24 cellular contexts compared by ENCODE assay signal in genomic region chr3:16088496-16088895, GRCh38.
DNase-seq lines count a peak whose midpoint lies in the region; ATAC-seq and TF ChIP-seq lines count a peak whose summit lies in the region.
"Had no signal": no experiment of that assay in that cellular context is flagged by ENCODE, and none has a peak within 500 bp of the region (broad histone marks: within the 10 kb centered on the region; RNA-seq: fewer than 3 reads in every experiment).

No MANE protein-coding gene starts in this region.

- H3K4me2 ChIP-seq in mammary epithelial cell (ENCODE audit: insufficient read depth, low read depth, low read length): no peak overlapping the region

- no peak for DNase-seq in activated CD4-positive, alpha-beta T cell treated with anti-CD3 and anti-CD28 coated beads for 36 hours
- no peak for DNase-seq in activated CD4-positive, alpha-beta T cell treated with anti-CD3 and anti-CD28 coated beads, Interleukin-2, amount 50 U/mL, for 1 hour
- DNase-seq in mammary epithelial cell (peak; percentile 38), foreskin keratinocyte (peak in 1 of 2 donors; percentile 17), NCI-H345 treated with DMSO at 0.1 percent for 48 hours (lab: John Stamatoyannopoulos, UW; ENCODE audit: unreplicated experiment) (no peak)
- DNase-seq in stimulated activated CD4-positive, alpha-beta T cell treated with anti-CD3 and anti-CD28 coated beads, Interleukin-1b, Interleukin-23, amount 100 ng/mL, for 48 hours: no peak
- no peak for DNase-seq in activated naive CD4-positive, alpha-beta T cell treated with anti-CD3 and anti-CD28 coated beads, Interleukin-2, amount 50 U/mL, for 16 hours
- DNase-seq: AML-193; C1 segment of cervical spinal cord; CD8-positive, alpha-beta T cell; GOT3; Karpas-422; MM.1S; NCI-H1092 treated with DMSO at 0.1 percent for 48 hours; NCI-H1436 treated with DMSO at 0.1 percent for 48 hours; NCI-H1930; NCI-H226; NCI-H524; NCI-H82; Peyer's patch had no signal

- H3K4me1 ChIP-seq in mammary epithelial cell (ENCODE audit: insufficient read depth, low read length) (peaks cover 19% of the 10 kb centered on the region), foreskin keratinocyte (peaks cover 23% of the 10 kb centered on the region)

- no peak overlapping the region for H3K27ac Mint-ChIP-seq in activated CD4-positive, alpha-beta T cell treated with anti-CD3 and anti-CD28 coated beads for 36 hours
- H3K27ac Mint-ChIP-seq: CD8-positive, alpha-beta T cell had no signal

- dilution Hi-C loops in mammary epithelial cell (cut with HindIII; ENCODE audit: low sequenced_read_pairs): no loop called here

- 86% methylated on average over 1 of the region's 1 CpG for WGBS in mammary epithelial cell (ENCODE audit: low coverage, missing lambda C conversion rate)

- H2AFZ ChIP-seq in mammary epithelial cell (ENCODE audit: low read depth, low read length): no peak overlapping the region

- H3K4me3 ChIP-seq in mammary epithelial cell (replicated peaks in 1 of 3; ENCODE audit: insufficient read depth in 1 of 3, low read depth in 2 of 3, low read length in 3 of 3): no peak overlapping the region
- H3K4me3 ChIP-seq: Peyer's patch, SJSA1 had no signal

- H3K4me3 Mint-ChIP-seq in activated CD4-positive, alpha-beta T cell treated with anti-CD3 and anti-CD28 coated beads for 36 hours: no peak overlapping the region
- H3K4me3 Mint-ChIP-seq: CD8-positive, alpha-beta T cell had no signal

- H3K79me2 ChIP-seq in mammary epithelial cell (ENCODE audit: insufficient read depth, low read length): no peaks in the 10 kb centered on the region

- in situ Hi-C loops in mammary epithelial cell (cut with MboI; ENCODE audit: low sequenced_read_pairs in 2 of 2): no loop called here

- no TSS peak for BruUV-seq in mammary epithelial cell (replicated peaks; lab: Mats Ljungman, UMichigan)

- H3K4me1 Mint-ChIP-seq in activated CD4-positive, alpha-beta T cell treated with anti-CD3 and anti-CD28 coated beads for 36 hours: no peaks in the 10 kb centered on the region

- ATAC-seq in activated CD4-positive, alpha-beta T cell treated with anti-CD3 and anti-CD28 coated beads for 36 hours: peak; percentile 23
- ATAC-seq in foreskin keratinocyte (peak; percentile 61), HG02610 (IDR thresholded peaks at IDR 0.05; ENCODE audit: unreplicated experiment) (no peak)
- ATAC-seq: CD8-positive, alpha-beta T cell; HCT116 had no signal

- H3K27me3 ChIP-seq in mammary epithelial cell (ENCODE audit: insufficient read depth, low read length): no peaks in the 10 kb centered on the region
- no peaks in the 10 kb centered on the region for H3K27me3 ChIP-seq in foreskin keratinocyte
- H3K27me3 ChIP-seq: Peyer's patch, SJSA1 had no signal

- H3K27ac ChIP-seq in mammary epithelial cell (ENCODE audit: insufficient read depth, low read depth, low read length) (no peak overlapping the region), foreskin keratinocyte (peak overlapping the region; percentile 34)
- H3K27ac ChIP-seq: 22Rv1, Peyer's patch, SJSA1 had no signal

- H3K36me3 Mint-ChIP-seq in activated CD4-positive, alpha-beta T cell treated with anti-CD3 and anti-CD28 coated beads for 36 hours (ENCODE audit: low read depth): no peaks in the 10 kb centered on the region
- H3K36me3 Mint-ChIP-seq: CD8-positive, alpha-beta T cell had no signal

- peaks cover 4% of the 10 kb centered on the region for H3K27me3 Mint-ChIP-seq in activated CD4-positive, alpha-beta T cell treated with anti-CD3 and anti-CD28 coated beads for 36 hours

- H3K9me3 ChIP-seq in mammary epithelial cell (replicated peaks; ENCODE audit: insufficient read depth, low read length): no peaks in the 10 kb centered on the region
- H3K9me3 ChIP-seq: Peyer's patch, SJSA1 had no signal

- POLR2A ChIA-PET in activated CD4-positive, alpha-beta T cell treated with anti-CD3 and anti-CD28 coated beads for 36 hours (lab: Charles Lee): no interaction called here

- peaks cover 3% of the 10 kb centered on the region for H3K9me3 Mint-ChIP-seq in activated CD4-positive, alpha-beta T cell treated with anti-CD3 and anti-CD28 coated beads for 36 hours (ENCODE audit: low read depth)
- H3K9me3 Mint-ChIP-seq: CD8-positive, alpha-beta T cell had no signal

- no peak for TF ChIP-seq CTCF in mammary epithelial cell (conservative IDR thresholded peaks at IDR 0.05 in 1 of 2, IDR thresholded peaks at IDR 0.05 in 1 of 2; ENCODE audit: extremely low read depth in 1 of 2, insufficient read depth in 1 of 2, low read depth in 1 of 2, low read length in 2 of 2)
- TF ChIP-seq CTCF in foreskin keratinocyte (conservative IDR thresholded peaks at IDR 0.05): no peak

- no peaks in the 10 kb centered on the region for H3K36me3 ChIP-seq in mammary epithelial cell (ENCODE audit: insufficient read depth, low read length)
- H3K36me3 ChIP-seq: Peyer's patch, SJSA1 had no signal

- CTCF ChIA-PET in activated CD4-positive, alpha-beta T cell treated with anti-CD3 and anti-CD28 coated beads for 36 hours (lab: Charles Lee): interaction anchor here (0.7 kb wide), 1 partner anchor 90 kb away, joined by 3 read pairs; no protein-coding TSS in a partner anchor
- CTCF ChIA-PET in mammary epithelial cell (lab: Charles Lee; ENCODE audit: low non-redundant PET): no interaction called here

- intact Hi-C loops in activated CD4-positive, alpha-beta T cell treated with anti-CD3 and anti-CD28 coated beads for 36 hours (cut with DNase I, micrococcal nuclease): no loop called here
- intact Hi-C loops in mammary epithelial cell (cut with micrococcal nuclease): no loop called here

- H4K20me1 ChIP-seq in mammary epithelial cell (ENCODE audit: insufficient read depth, low read length): no peaks in the 10 kb centered on the region

- H3K9ac ChIP-seq in mammary epithelial cell (ENCODE audit: insufficient read depth, low read length): no peak overlapping the region
